ENCODE assay signal across 26 cellular contexts in genomic region chr7:30835396-30835915, GRCh38.
"Had no signal": no experiment of that assay in that cellular context is flagged by ENCODE, and none has a peak within 500 bp of the region (broad histone marks: within the 10 kb centered on the region; RNA-seq: fewer than 3 reads in every experiment).

No MANE protein-coding gene starts in this region.

- ATAC-seq: Panc1, SK-N-SH treated with all-trans-retinoic acid at 6 μM for 48 hours had no signal

- H3K27me3 ChIP-seq: brain microvascular endothelial cell had no signal

- H3K27ac ChIP-seq: brain microvascular endothelial cell, VCaP had no signal

- DNase-seq: activated B cell treated with CpG ODN at 0.5 μM for 24 hours; activated CD4-positive, alpha-beta memory T cell treated with anti-CD3 and anti-CD28 coated beads for 36 hours; activated CD4-positive, alpha-beta T cell treated with anti-CD3 and anti-CD28 coated beads for 4 hours; activated CD4-positive, alpha-beta T cell treated with anti-CD3 and anti-CD28 coated beads, Interleukin-2, amount 50 U/mL, for 1 hour; activated CD4-positive, CD25-positive, alpha-beta regulatory T cell treated with anti-CD3 and anti-CD28 coated beads, Interleukin-2, amount 50 U/mL, for 72 hours; activated effector memory CD4-positive, alpha-beta T cell treated with Interleukin-2 at 50 U/mL for 16 hours; activated naive CD4-positive, alpha-beta T cell treated with anti-CD3 and anti-CD28 coated beads, Interleukin-2, amount 10 ng/mL, durations not matched to agents 7 days and 5 days; activated naive CD8-positive, alpha-beta T cell treated with anti-CD3 and anti-CD28 coated beads for 36 hours; amniotic stem cell; brain microvascular endothelial cell; central memory CD4-positive, alpha-beta T cell; Karpas-422; KBM-7; NCI-H1105; NCI-H1417 treated with DMSO at 0.1 percent for 48 hours; NCI-H187 treated with DMSO at 0.1 percent for 48 hours; NCI-H2081; NCI-H345; NCI-H524 treated with DMSO at 0.1 percent for 48 hours; SIG-M5; T-helper 1 cell; T-helper 2 cell; T-helper 9 cell had no signal

- H3K36me3 ChIP-seq: brain microvascular endothelial cell had no signal
